In the genomic region with DNA sequence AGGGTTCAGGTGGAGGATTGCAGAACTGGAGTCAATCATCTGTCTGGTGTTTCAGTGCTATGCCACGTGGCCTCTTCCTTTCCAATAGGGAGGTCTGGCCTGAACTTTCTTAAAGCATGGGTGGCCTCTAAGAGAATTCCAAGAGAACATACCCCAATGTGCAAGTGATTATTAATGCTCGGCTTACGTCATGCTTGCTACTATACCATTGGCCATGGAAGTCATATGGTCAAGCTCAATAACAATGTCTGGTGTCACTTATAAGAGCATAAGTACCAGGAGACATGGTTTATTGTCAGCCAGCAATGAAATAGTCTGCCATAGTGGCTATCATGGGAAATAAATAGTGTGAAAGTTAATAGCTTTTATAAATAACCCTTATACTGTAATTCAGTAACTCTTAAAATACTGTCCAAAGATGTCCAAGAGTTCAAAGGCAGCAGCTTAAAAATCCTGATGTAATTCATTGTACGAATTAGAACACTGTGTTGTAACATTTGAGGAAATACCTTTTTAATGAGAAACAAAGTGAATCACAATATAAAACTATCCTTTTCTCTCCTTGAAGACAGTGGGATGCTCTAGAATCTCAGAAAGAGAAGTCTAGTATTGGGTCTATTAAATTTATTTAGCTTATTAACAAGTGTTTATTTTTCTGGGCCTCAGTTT, we compare ENCODE assay signal across 15 cellular contexts.
A peak's percentile ranks its signal among the peaks of the same experiment; 100 is the strongest.
DNase-seq lines count a peak whose midpoint lies in the region; ATAC-seq and TF ChIP-seq lines count a peak whose summit lies in the region.
"Had no signal": no experiment of that assay in that cellular context is flagged by ENCODE, and none has a peak within 500 bp of the region (broad histone marks: within the 10 kb centered on the region; RNA-seq: fewer than 3 reads in every experiment).

No MANE protein-coding gene starts in this region.

- H3K4me3 ChIP-seq in ACC112 (ENCODE audit: low read depth, low read length) (peak overlapping the region; percentile 8; the same call in 1 of the 2 replicates), neural progenitor cell (no peak overlapping the region)
- H3K4me3 ChIP-seq: PC-9, SK-N-MC had no signal

- H3K36me3 ChIP-seq in ACC112 (ENCODE audit: insufficient read depth, low read length) (no peaks in the 10 kb centered on the region), neural progenitor cell (no peaks in the 10 kb centered on the region)

- H3K9me3 ChIP-seq in neural progenitor cell (ENCODE audit: low read depth) = no peaks in the 10 kb centered on the region

- no peak overlapping the region for H3K4me2 ChIP-seq in neural progenitor cell
- H3K4me2 ChIP-seq: PC-9 had no signal

- H3K27ac ChIP-seq in ACC112 (ENCODE audit: low read depth, low read length) (peak overlapping the region; percentile 21; the same call in 1 of the 2 replicates), neural progenitor cell (no peak overlapping the region)
- H3K27ac ChIP-seq: PC-9, SK-N-MC had no signal

- H3K27me3 Mint-ChIP-seq in neural progenitor cell (ENCODE audit: insufficient read depth, low read depth) = no peaks in the 10 kb centered on the region
- H3K27me3 Mint-ChIP-seq: CD4-positive, alpha-beta T cell had no signal

- no peaks in the 10 kb centered on the region for H3K4me1 Mint-ChIP-seq in neural progenitor cell

- no peak overlapping the region for H3K4me3 Mint-ChIP-seq in neural progenitor cell
- H3K4me3 Mint-ChIP-seq: CD4-positive, alpha-beta T cell had no signal

- peaks cover 2% of the 10 kb centered on the region for H3K9me3 Mint-ChIP-seq in neural progenitor cell
- H3K9me3 Mint-ChIP-seq: CD4-positive, alpha-beta T cell had no signal

- no peak overlapping the region for H3K27ac Mint-ChIP-seq in neural progenitor cell
- H3K27ac Mint-ChIP-seq: CD4-positive, alpha-beta T cell had no signal

- no peaks in the 10 kb centered on the region for H3F3A ChIP-seq in neural progenitor cell (ENCODE audit: low read depth)

- ATAC-seq in GM21723 (IDR thresholded peaks at IDR 0.05; ENCODE audit: unreplicated experiment) = no peak

- H3K79me2 ChIP-seq in ACC112 (ENCODE audit: control insufficient read depth, insufficient read depth, low read length, unreplicated experiment) (no peaks in the 10 kb centered on the region), neural progenitor cell (ENCODE audit: low read depth) (no peaks in the 10 kb centered on the region)

- H3K4me1 ChIP-seq in ACC112 (ENCODE audit: control insufficient read depth, insufficient read depth, low read length, unreplicated experiment) (peaks cover 11% of the 10 kb centered on the region), neural progenitor cell (no peaks in the 10 kb centered on the region)

- no peak for TF ChIP-seq CTCF in neural progenitor cell (IDR thresholded peaks at IDR 0.05)

- H2AFZ ChIP-seq in ACC112 (ENCODE audit: low read length, unreplicated experiment) (peak overlapping the region; percentile 31), neural progenitor cell (replicated peaks) (no peak overlapping the region)
- H2AFZ ChIP-seq: PC-9 had no signal

- no peak overlapping the region for H3K9ac ChIP-seq in neural progenitor cell

- no peaks in the 10 kb centered on the region for H3K36me3 Mint-ChIP-seq in neural progenitor cell

- peak; percentile 33 for DNase-seq in GM03348 (ENCODE audit: low spot score)
- peak; percentile 57 for DNase-seq in amniotic epithelial cell (ENCODE audit: low read depth)
- peak; percentile 35 for DNase-seq in fibroblast of peridontal ligament (ENCODE audit: extremely low read depth)
- DNase-seq in neural progenitor cell (ENCODE audit: low spot score) = no peak
- DNase-seq in AG08396 (ENCODE audit: low spot score) = no peak
- no peak for DNase-seq in NCI-H748 treated with DMSO at 0.1 percent for 48 hours (lab: John Stamatoyannopoulos, UW)
- DNase-seq: 8988T; Calu3; CD4-positive, alpha-beta T cell; DMS79 treated with DMSO at 0.1 percent for 48 hours; NCI-H69; PC-9 had no signal

- H3K27me3 ChIP-seq in ACC112 (ENCODE audit: insufficient read depth, low read length) = no peaks in the 10 kb centered on the region
- H3K27me3 ChIP-seq in neural progenitor cell = no peaks in the 10 kb centered on the region

- no peaks in the 10 kb centered on the region for H4K20me1 ChIP-seq in neural progenitor cell (ENCODE audit: low read depth)

Comparison
In these comparisons a context has a peak if more than half of its experiments do, and no peak if none do; other contexts are left out.
1. DNase-seq: peak in GM03348 (single experiment), amniotic epithelial cell (single experiment) and fibroblast of peridontal ligament (single experiment); none in neural progenitor cell (single experiment), AG08396 (single experiment) and NCI-H748 treated with DMSO at 0.1 percent for 48 hours (single experiment).